Comparison of ENCODE assay signal across 21 cellular contexts in genomic region chr20:53972179-53972578, GRCh38.
DNase-seq lines count a peak whose midpoint lies in the region; ATAC-seq, FAIRE-seq and TF ChIP-seq lines count a peak whose summit lies in the region.
"Had no signal": no experiment of that assay in that cellular context is flagged by ENCODE, and none has a peak within 500 bp of the region (broad histone marks: within the 10 kb centered on the region; RNA-seq: fewer than 3 reads in every experiment).

No MANE protein-coding gene starts in this region.

- H2BK12ac ChIP-seq in mesenchymal stem cell (ENCODE audit: low read length in 2 of 2): no peak overlapping the region

- H2BK120ac ChIP-seq in mesenchymal stem cell (ENCODE audit: low read depth, low read length): no peak overlapping the region

- H4K8ac ChIP-seq in mesenchymal stem cell (ENCODE audit: low read length): no peak overlapping the region

- no peaks in the 10 kb centered on the region for H3K79me2 ChIP-seq in GM23248 (ENCODE audit: insufficient read depth)
- no peaks in the 10 kb centered on the region for H3K79me2 ChIP-seq in K562 (ENCODE audit: control insufficient read depth, insufficient read depth, low read length)

- no peaks in the 10 kb centered on the region for H4K20me1 ChIP-seq in GM23248 (ENCODE audit: insufficient read depth)
- H4K20me1 ChIP-seq in K562 (replicated peaks; ENCODE audit: control insufficient read depth, insufficient read depth, low read length): no peaks in the 10 kb centered on the region

- H2BK5ac ChIP-seq in mesenchymal stem cell (ENCODE audit: low read depth, low read length, poor library complexity, severe bottlenecking): no peak overlapping the region

- H3K9me3 ChIP-seq in GM23248 (ENCODE audit: low read depth) (no peaks in the 10 kb centered on the region), K562 (replicated peaks; ENCODE audit: control insufficient read depth, insufficient read depth, low read depth, low read length) (no peaks in the 10 kb centered on the region), mesenchymal stem cell (ENCODE audit: control insufficient read depth, low read length) (peaks cover 2% of the 10 kb centered on the region), pancreas (no peaks in the 10 kb centered on the region)
- H3K9me3 ChIP-seq: Caco-2 had no signal

- no peaks in the 10 kb centered on the region for H3K27me3 ChIP-seq in GM23248 (replicated peaks; ENCODE audit: insufficient read depth)
- H3K27me3 ChIP-seq in K562 (ENCODE audit: control insufficient read depth in 2 of 2, insufficient read depth in 2 of 2, low read length in 2 of 2): peaks cover 0 to 4% of the 10 kb centered on the region in 2 experiments; a peak in 3 of 5 replicates
- H3K27me3 ChIP-seq in mesenchymal stem cell (ENCODE audit: control insufficient read depth in 1 of 2, insufficient read depth in 1 of 2, low read length in 2 of 2): no peaks in the 10 kb centered on the region
- no peaks in the 10 kb centered on the region for H3K27me3 ChIP-seq in pancreas

- intact Hi-C loops in K562 (cut with micrococcal nuclease): no loop called here
- intact Hi-C loops in pancreas (cut with DNase I): no loop called here

- H4K91ac ChIP-seq in mesenchymal stem cell (ENCODE audit: low read length): no peak overlapping the region

- no peaks in the 10 kb centered on the region for H3K79me1 ChIP-seq in mesenchymal stem cell (replicated peaks; ENCODE audit: low read length, poor library complexity, severe bottlenecking)

- ATAC-seq in K562: no peak
- no peak for ATAC-seq in HG03457 (IDR thresholded peaks at IDR 0.05; ENCODE audit: unreplicated experiment)
- no peak for ATAC-seq in pancreas
- ATAC-seq in HG03432 (IDR thresholded peaks at IDR 0.05; ENCODE audit: unreplicated experiment): no peak
- ATAC-seq: CD8-positive, alpha-beta T cell; HCT116 had no signal

- H3K9me1 ChIP-seq in K562 (ENCODE audit: control insufficient read depth, insufficient read depth, low read length): no peaks in the 10 kb centered on the region

- TF ChIP-seq CTCF in K562 (IDR thresholded peaks at IDR 0.05 in 2 of 3, conservative IDR thresholded peaks at IDR 0.05 in 1 of 3; ENCODE audit: insufficient read depth in 2 of 3, low read depth in 1 of 3, low read length in 3 of 3) (no peak), pancreas (IDR thresholded peaks at IDR 0.05) (no peak)

- no peak overlapping the region for H3K9ac ChIP-seq in GM23248
- no peak overlapping the region for H3K9ac ChIP-seq in K562 (ENCODE audit: insufficient read depth in 1 of 2, low read depth in 2 of 2, low read length in 2 of 2)
- H3K9ac ChIP-seq in mesenchymal stem cell (ENCODE audit: low read length): peak overlapping the region; percentile 22

- peaks cover 13% of the 10 kb centered on the region; the same call in 1 of the 2 replicates for H3F3A ChIP-seq in GM23248 (ENCODE audit: insufficient read depth)

- H3K18ac ChIP-seq in mesenchymal stem cell (ENCODE audit: low read depth in 1 of 2, low read length in 2 of 2): no peak overlapping the region

- no TSS peak for BruUV-seq in K562 (replicated peaks; lab: Mats Ljungman, UMichigan)

- peak; percentile 56 for DNase-seq in GM23248
- peak; percentile 45 for DNase-seq in HS-5 (ENCODE audit: low read depth)
- DNase-seq in K562 (ENCODE audit: extremely low read depth in 1 of 4, low spot score in 3 of 4): no peak
- no peak for DNase-seq in mesenchymal stem cell
- DNase-seq in pancreas: no peak
- DNase-seq: Caco-2; CD8-positive, alpha-beta T cell; DMS79 treated with DMSO at 0.1 percent for 48 hours; GF-D8; NCI-H1105; NCI-H146; NCI-H1930; NCI-H2107; NCI-H526 treated with DMSO at 0.1 percent for 48 hours; Right ventricle myocardium superior; RPMI8226 had no signal

- H3K4ac ChIP-seq in mesenchymal stem cell (ENCODE audit: low read depth in 1 of 2, low read length in 2 of 2): no peak overlapping the region

- H2AFZ ChIP-seq in GM23248: no peak overlapping the region
- H2AFZ ChIP-seq in K562 (ENCODE audit: low read depth, low read length): no peak overlapping the region
- H2AFZ ChIP-seq in mesenchymal stem cell (ENCODE audit: low read depth, low read length): no peak overlapping the region

- H3K36me3 ChIP-seq in GM23248 (ENCODE audit: low read depth) (no peaks in the 10 kb centered on the region), K562 (ENCODE audit: control insufficient read depth, insufficient read depth, low read length) (no peaks in the 10 kb centered on the region), mesenchymal stem cell (ENCODE audit: control insufficient read depth in 1 of 2, insufficient read depth in 2 of 2, low read depth in 1 of 2, low read length in 2 of 2) (no peaks in the 10 kb centered on the region), pancreas (no peaks in the 10 kb centered on the region)

- no peak overlapping the region for H2AK5ac ChIP-seq in mesenchymal stem cell (ENCODE audit: low read length, severe bottlenecking)

- no peak for TF ChIP-seq RAD21 in K562 (CRISPR knock-in tag; conservative IDR thresholded peaks at IDR 0.05 in 1 of 2, IDR thresholded peaks at IDR 0.05 in 1 of 2)

- in situ Hi-C loops in GM23248 (cut with MboI) (loop anchor here (25.0 kb wide), 1 partner anchor 215 kb away; no protein-coding TSS in a partner anchor), K562 (cut with MboI) (loop anchor here (25.0 kb wide), 1 partner anchor 665 kb away; no protein-coding TSS in a partner anchor)

- H3K4me2 ChIP-seq in GM23248 (ENCODE audit: unreplicated experiment) (no peak overlapping the region), K562 (ENCODE audit: insufficient read depth, low read length) (no peak overlapping the region), mesenchymal stem cell (ENCODE audit: low read length, poor library complexity, severe bottlenecking) (no peak overlapping the region)

- 19 to 20% methylated on average over 1 of the region's 1 CpG for WGBS in GM23248 (ENCODE audit: low coverage in 1 of 2, low lambda C conversion rate in 2 of 2, missing lambda C conversion rate in 2 of 2), 2 experiments
- 0% methylated on average over 1 of the region's 1 CpG for WGBS in K562 (ENCODE audit: insufficient coverage, low coverage, missing lambda C conversion rate)
- WGBS in mesenchymal stem cell: 100% methylated on average over 1 of the region's 1 CpG
- 63 to 74% methylated on average over 1 of the region's 1 CpG for WGBS in pancreas, 2 donors

- no peak for TF ChIP-seq EP300 in K562 (IDR thresholded peaks at IDR 0.05; ENCODE audit: low read length)

- no peak for TF ChIP-seq POLR2A in K562 (conservative IDR thresholded peaks at IDR 0.05)

- H3K23ac ChIP-seq in mesenchymal stem cell (ENCODE audit: low read length in 2 of 2): no peak overlapping the region

- POLR2A ChIA-PET in K562 (lab: Yijun Ruan, JAX): interaction anchor here (0.8 kb wide), 1 partner anchor 27 kb away, joined by 3 read pairs; no protein-coding TSS in a partner anchor

- H3K9me2 ChIP-seq in GM23248 (ENCODE audit: insufficient read depth): no peaks in the 10 kb centered on the region

- H3K27ac ChIP-seq in GM23248 (no peak overlapping the region), K562 (ENCODE audit: extremely low read depth, low read depth, low read length) (no peak overlapping the region), mesenchymal stem cell (ENCODE audit: low read length, poor library complexity, severe bottlenecking) (no peak overlapping the region), pancreas (no peak overlapping the region)
- H3K27ac ChIP-seq: C4-2B had no signal

- no peak overlapping the region for H2BK15ac ChIP-seq in mesenchymal stem cell (ENCODE audit: low read depth, poor library complexity, severe bottlenecking)

- no peak overlapping the region for H3K14ac ChIP-seq in mesenchymal stem cell (ENCODE audit: low read length in 2 of 2)

- 0 out of 2 replicates have a peak, but pooled peaks cover 6% of the 10 kb centered on the region for H3K4me1 ChIP-seq in GM23248 (ENCODE audit: insufficient read depth)
- no peaks in the 10 kb centered on the region for H3K4me1 ChIP-seq in K562 (replicated peaks in 1 of 2; ENCODE audit: control insufficient read depth in 2 of 2, insufficient read depth in 2 of 2, low read length in 2 of 2)
- H3K4me1 ChIP-seq in mesenchymal stem cell (ENCODE audit: control insufficient read depth, insufficient read depth, low read depth, low read length): no peaks in the 10 kb centered on the region
- no peaks in the 10 kb centered on the region for H3K4me1 ChIP-seq in pancreas
- H3K4me1 ChIP-seq: Caco-2 had no signal

- CTCF ChIA-PET in K562 (lab: Yijun Ruan, JAX; ENCODE audit: low intra/inter-chr PET ratio): no interaction called here

- H3K4me3 ChIP-seq in GM23248: no peak overlapping the region
- no peak overlapping the region for H3K4me3 ChIP-seq in K562
- H3K4me3 ChIP-seq in mesenchymal stem cell (ENCODE audit: insufficient read depth in 1 of 2, low read depth in 1 of 2, low read length in 2 of 2): no peak overlapping the region
- no peak overlapping the region for H3K4me3 ChIP-seq in pancreas

- no peak for FAIRE-seq in K562 (lab: Jason Lieb, UNC)
- no peak for FAIRE-seq in pancreas (lab: Jason Lieb, UNC)
- FAIRE-seq: GM12892 had no signal

TF ChIP-seq in K562, 482 proteins besides CTCF, POLR2A, EP300 and RAD21 (continues in another document):
- TF ChIP-seq PCBP2 (IDR thresholded peaks at IDR 0.05; ENCODE audit: low read depth, low read length, poor library complexity, severe bottlenecking) (no peak), CREM (IDR thresholded peaks at IDR 0.05; ENCODE audit: low read depth) (no peak), ZNF551 (CRISPR knock-in tag; IDR thresholded peaks at IDR 0.05) (no peak), ZBTB1 (CRISPR knock-in tag; IDR thresholded peaks at IDR 0.05; ENCODE audit: borderline replicate concordance, low read depth) (no peak), CAMTA2 (CRISPR knock-in tag; conservative IDR thresholded peaks at IDR 0.05) (no peak), MYC (IDR thresholded peaks at IDR 0.05; ENCODE audit: low read depth, low read length) (no peak), MYC (CRISPR knock-in tag; IDR thresholded peaks at IDR 0.05; ENCODE audit: borderline replicate concordance, low read depth) (no peak), ESRRA (IDR thresholded peaks at IDR 0.05; ENCODE audit: borderline replicate concordance, low read depth) (no peak)
- TF ChIP-seq, protein P1, sequence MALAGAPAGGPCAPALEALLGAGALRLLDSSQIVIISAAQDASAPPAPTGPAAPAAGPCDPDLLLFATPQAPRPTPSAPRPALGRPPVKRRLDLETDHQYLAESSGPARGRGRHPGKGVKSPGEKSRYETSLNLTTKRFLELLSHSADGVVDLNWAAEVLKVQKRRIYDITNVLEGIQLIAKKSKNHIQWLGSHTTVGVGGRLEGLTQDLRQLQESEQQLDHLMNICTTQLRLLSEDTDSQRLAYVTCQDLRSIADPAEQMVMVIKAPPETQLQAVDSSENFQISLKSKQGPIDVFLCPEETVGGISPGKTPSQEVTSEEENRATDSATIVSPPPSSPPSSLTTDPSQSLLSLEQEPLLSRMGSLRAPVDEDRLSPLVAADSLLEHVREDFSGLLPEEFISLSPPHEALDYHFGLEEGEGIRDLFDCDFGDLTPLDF (CRISPR knock-in tag; IDR thresholded peaks at IDR 0.05): no peak

Comparison
In these comparisons a context has a peak if more than half of its experiments do, and no peak if none do; other contexts are left out.
1. DNase-seq: peak in GM23248 (single experiment) and HS-5 (single experiment); none in K562 (0 of 4), mesenchymal stem cell (single experiment) and pancreas (0 of 6).